10 cellular contexts compared by ENCODE assay signal in genomic region chr10:88865281-88865876, GRCh38. TPM values are rescaled to one million over a fixed set of nuclear protein-coding genes. Genes with fewer than 3 reads are reported as not detected.
DNase-seq lines count a peak whose midpoint lies in the region; ATAC-seq, FAIRE-seq and TF ChIP-seq lines count a peak whose summit lies in the region.
"Had no signal": no experiment of that assay in that cellular context is flagged by ENCODE, and none has a peak within 500 bp of the region (broad histone marks: within the 10 kb centered on the region; RNA-seq: fewer than 3 reads in every experiment).

No MANE protein-coding gene starts in this region.

- 57% methylated on average over 4 of the region's 4 CpGs for WGBS in GM12878 (ENCODE audit: insufficient coverage, insufficient replicate concordance, low lambda C conversion rate, missing lambda C conversion rate)
- WGBS in pancreas, 2 donors, result 79 to 81% methylated on average over 4 of the region's 4 CpGs
- 85 to 89% (median 87%) methylated on average over 4 of the region's 4 CpGs for whole genome bisulfite sequencing in spleen, 5 donors

- no peak for TF ChIP-seq CTCF in GM12865 (IDR thresholded peaks at IDR 0.05; ENCODE audit: insufficient read depth, low read depth, low read length, missing control alignments)
- peak; percentile 24; the same call in 1 of the 2 replicates for TF ChIP-seq CTCF in LNCaP clone FGC (IDR thresholded peaks at IDR 0.05; ENCODE audit: control insufficient read depth, extremely low read depth, insufficient read depth)
- TF ChIP-seq CTCF in GM12878 (IDR thresholded peaks at IDR 0.05 in 2 of 3, conservative IDR thresholded peaks at IDR 0.05 in 1 of 3; ENCODE audit: control insufficient read depth in 2 of 3, extremely low read depth in 1 of 3, insufficient read depth in 1 of 3, low read depth in 3 of 3, low read length in 3 of 3), result peak in 2 of 3 experiments; percentile 24 to 38; a peak in 3 of 6 replicates
- peak in 1 of 4 donors; percentile 31 for TF ChIP-seq CTCF in pancreas (IDR thresholded peaks at IDR 0.05)
- peak in 3 of 11 experiments; percentile 29 to 37 (median 32) for TF ChIP-seq CTCF in spleen (IDR thresholded peaks at IDR 0.05 in 8 of 11, conservative IDR thresholded peaks at IDR 0.05 in 3 of 11)

- BruUV-seq in GM12878 (replicated peaks; lab: Mats Ljungman, UMichigan), result no TSS peak

- no peaks in the 10 kb centered on the region for H3K79me2 ChIP-seq in GM12878 (ENCODE audit: control insufficient read depth, insufficient read depth, low read length)

- in situ Hi-C loops in GM12878 (cut with MboI), result no loop called here

- peak; percentile 63; the same call in 2 of the 3 replicates for ATAC-seq in GM12878
- peak; percentile 53 to 86 (median 81) for ATAC-seq in pancreas
- ATAC-seq in GM21515 (IDR thresholded peaks at IDR 0.05; ENCODE audit: unreplicated experiment), result no peak
- ATAC-seq: stimulated activated naive CD8-positive, alpha-beta T cell treated with anti-CD3 and anti-CD28 coated beads, Interleukin-15, amount 100 ng/mL, for 72 hours had no signal

- POLR2A ChIA-PET in GM12878 (lab: Charles Lee), result interaction anchor here (0.5 to 1.1 kb wide), 2 partner anchors 29 to 175 kb away, joined by 3 read pairs; no protein-coding TSS in a partner anchor

- H4K20me1 ChIP-seq in GM12878 (ENCODE audit: control insufficient read depth, insufficient read depth), result no peaks in the 10 kb centered on the region

- RAD21 ChIA-PET in GM12878 (lab: Charles Lee; ENCODE audit: unreplicated experiment), result interaction anchor here (1.0 to 2.3 kb wide), 4 partner anchors 22 to 67 kb away, joined by 3 to 18 read pairs (median 8); no protein-coding TSS in a partner anchor

- DNase-seq in GM12865 (ENCODE audit: low read depth) (peak; percentile 31), LNCaP clone FGC (ENCODE audit: low read depth) (no peak), GM12878 (ENCODE audit: low read depth, low spot score) (no peak), pancreas (no peak), cerebellar cortex (ENCODE audit: low spot score) (no peak), spleen (no peak)
- DNase-seq: stimulated activated naive CD8-positive, alpha-beta T cell treated with anti-CD3 and anti-CD28 coated beads, Interleukin-15, amount 100 ng/mL, for 72 hours had no signal

- no peak overlapping the region for H3K9ac ChIP-seq in GM12878 (ENCODE audit: control insufficient read depth, insufficient read depth, low read length)
- H3K9ac ChIP-seq: KMS-11 had no signal

- intact Hi-C loops in GM12878 (cut with micrococcal nuclease; ENCODE audit: unreplicated experiment) (loop anchor here (1.0 kb wide), 1 partner anchor 30 kb away; no protein-coding TSS in a partner anchor), pancreas (cut with DNase I) (no loop called here), spleen (cut with DNase I; ENCODE audit: low total_unique reads) (no loop called here)

- H3K4me3 ChIP-seq in GM12865 (ENCODE audit: low read depth, low read length) (no peak overlapping the region), LNCaP clone FGC (ENCODE audit: low read depth, low read length) (no peak overlapping the region), GM12878 (no peak overlapping the region), pancreas (no peak overlapping the region), spleen (no peak overlapping the region)

- FAIRE-seq in GM12878 (lab: Jason Lieb, UNC) (no peak), pancreas (lab: Jason Lieb, UNC) (no peak)
- FAIRE-seq: islet of Langerhans had no signal

- H3K36me3 ChIP-seq in GM12878 (ENCODE audit: control insufficient read depth in 2 of 2, insufficient read depth in 2 of 2, low read length in 1 of 2) (no peaks in the 10 kb centered on the region), pancreas (no peaks in the 10 kb centered on the region), spleen (no peaks in the 10 kb centered on the region)

- H3K4me2 ChIP-seq in GM12878 (ENCODE audit: control insufficient read depth, insufficient read depth), result no peak overlapping the region
- H3K4me2 ChIP-seq: KMS-11 had no signal

- peak; percentile 55; the same call in 1 of the 2 replicates for TF ChIP-seq RAD21 in GM12878 (IDR thresholded peaks at IDR 0.05; ENCODE audit: insufficient read depth, low read depth, low read length)

- H3K4me1 ChIP-seq in GM12878 (ENCODE audit: control insufficient read depth, insufficient read depth, low read length) (no peaks in the 10 kb centered on the region), pancreas (no peaks in the 10 kb centered on the region), spleen (peaks cover 0 to 11% (median 2%) of the 10 kb centered on the region in 6 donors)

- CTCF ChIA-PET in GM12878 (lab: Yijun Ruan, JAX), result interaction anchor here (0.6 to 11.9 kb wide), 13 partner anchors 12 to 299 kb away, joined by 3 to 160 read pairs (median 4); no protein-coding TSS in a partner anchor

- TF ChIP-seq EP300 in GM12878 (IDR thresholded peaks at IDR 0.05; ENCODE audit: borderline replicate concordance in 1 of 2, control insufficient read depth in 1 of 2, low read depth in 2 of 2, low read length in 2 of 2), result no peak

- H3K27me3 ChIP-seq in GM12878 (replicated peaks in 1 of 2; ENCODE audit: control insufficient read depth in 2 of 2, insufficient read depth in 2 of 2, low read length in 1 of 2), result no peaks in the 10 kb centered on the region
- no peaks in the 10 kb centered on the region for H3K27me3 ChIP-seq in pancreas
- no peaks in the 10 kb centered on the region for H3K27me3 ChIP-seq in spleen (replicated peaks in 1 of 7)

- H3K27ac ChIP-seq in GM12878 (ENCODE audit: control insufficient read depth, insufficient read depth) (no peak overlapping the region), pancreas (no peak overlapping the region), spleen (no peak overlapping the region)
- H3K27ac ChIP-seq: KMS-11 had no signal

- H3K9me3 ChIP-seq in GM12878 (replicated peaks; ENCODE audit: control insufficient read depth, insufficient read depth, low read length) (no peaks in the 10 kb centered on the region), pancreas (no peaks in the 10 kb centered on the region), spleen (no peaks in the 10 kb centered on the region)

- TF ChIP-seq POLR2A in GM12878 (IDR thresholded peaks at IDR 0.05; ENCODE audit: low read depth, low read length), result no peak
- TF ChIP-seq POLR2A in spleen (IDR thresholded peaks at IDR 0.05), result no peak

- H2AFZ ChIP-seq in GM12878 (ENCODE audit: control insufficient read depth, low read depth, low read length), result no peak overlapping the region

- SMC1A ChIA-PET in GM12878 (lab: Charles Lee; ENCODE audit: uncharacterized antibody, unreplicated experiment), result interaction anchor here (0.8 to 7.2 kb wide), 6 partner anchors 9 to 137 kb away, joined by 3 to 82 read pairs (median 5); no protein-coding TSS in a partner anchor

TF ChIP-seq in GM12878, 131 proteins besides CTCF, POLR2A, EP300 and RAD21:
- TF ChIP-seq SPI1 (IDR thresholded peaks at IDR 0.05; ENCODE audit: borderline replicate concordance, insufficient read depth, low read depth, low read length) (no peak), SMC3 (IDR thresholded peaks at IDR 0.05; ENCODE audit: borderline replicate concordance, low read length) (peak; percentile 63)

RNA-seq across cellular contexts. Expression of gene ANKRD22, which starts 13.7 kb away (rescaled TPM):
- not detected in 2 replicates for total RNA-seq in GM12878 (2013; cell fraction: nucleolus; rRNA removed)
- total RNA-seq in GM12878 (2014; rRNA removed) (0.54 and 0.62 TPM in 2 replicates), GM12878 (2014; rRNA removed; fragmentation: Illumina TruSeq; extraction: Trizol) (0.51 and 0.98 TPM in 2 replicates), GM12878 (2021) (0.48 and 0.56 TPM in 2 replicates), pancreas (10 to 100 TPM in 1 of 6 donors, 1 to 10 TPM in 5; 2.3 to 17.4 (median 4.3) TPM), spleen (10 to 100 TPM in 1 of 7 donors, 1 to 10 TPM in 6; 4.8 to 11.5 (median 7.7) TPM)
- 0.16 TPM for polyA plus RNA-seq in GM12878 (2011; ENCODE audit: low read depth)
- polyA plus RNA-seq in GM12878 (2011; rRNA removed) (0.52 and 0.59 TPM in 2 replicates), GM12878 (2014; fragmentation: Illumina TruSeq; extraction: Trizol) (0.95 and 1.1 TPM in 2 replicates), GM12878 (2014; fragmentation: Nextera tagmentation; extraction: Ambion mirVana) (1 to 10 TPM in 1 of 2 experiments, under 1 TPM in 1; 0.92 to 1.3 TPM), GM12878 (2014; rRNA removed) (0.59 and 0.96 TPM in 2 replicates), GM12878 (2016; fragmentation: Nextera tagmentation; extraction: Ambion mirVana) (under 1 TPM; 0.30 to 0.79 TPM), pancreas (1 to 10 TPM; 3.4 to 3.6 TPM), spleen (1 to 10 TPM; 2.2 to 7.5 (median 2.6) TPM)
- polyA plus RNA-seq in GM12878 (2011; cell fraction: cytosol; rRNA removed), result 0.17 and 0.22 TPM in 2 replicates
- polyA plus RNA-seq in GM12878 (2011; cell fraction: nucleus; rRNA removed), result 0.16 TPM in 1 of 2 replicates, not detected in the other
- polyA plus RNA-seq in GM12878 (2012), result 0.08 and 0.16 TPM in 2 replicates
- 0.15 TPM in 1 of 2 replicates, not detected in the other for polyA minus RNA-seq in GM12878 (2011; rRNA and poly(A)+ RNA removed)
- not detected in 2 replicates for polyA minus RNA-seq in GM12878 (2011; cell fraction: cytosol; rRNA and poly(A)+ RNA removed)
- not detected in 2 replicates for polyA minus RNA-seq in GM12878 (2011; cell fraction: nucleus; rRNA and poly(A)+ RNA removed)

RNA-seq across cellular contexts. Expression of gene STAMBPL1, which starts 14.7 kb away (rescaled TPM):
- 253 and 256 TPM in 2 replicates for total RNA-seq in GM12878 (2013; cell fraction: nucleolus; rRNA removed)
- total RNA-seq in GM12878 (2014; rRNA removed) (44.1 and 48.9 TPM in 2 replicates), GM12878 (2014; rRNA removed; fragmentation: Illumina TruSeq; extraction: Trizol) (28.8 and 29.0 TPM in 2 replicates), GM12878 (2021) (24.8 and 26.3 TPM in 2 replicates), pancreas (1 to 10 TPM; 1.2 to 3.5 (median 2.3) TPM), spleen (10 to 100 TPM; 19.1 to 49.4 (median 27.9) TPM)
- polyA plus RNA-seq in GM12878 (2011; ENCODE audit: low read depth), result 5.7 TPM
- polyA plus RNA-seq in GM12878 (2011; rRNA removed) (42.1 and 55.8 TPM in 2 replicates), GM12878 (2014; fragmentation: Illumina TruSeq; extraction: Trizol) (24.5 and 29.6 TPM in 2 replicates), GM12878 (2014; fragmentation: Nextera tagmentation; extraction: Ambion mirVana) (10 to 100 TPM in 1 of 2 experiments, 1 to 10 TPM in 1; 7.5 to 13.0 TPM), GM12878 (2014; rRNA removed) (21.2 and 29.6 TPM in 2 replicates), GM12878 (2016; fragmentation: Nextera tagmentation; extraction: Ambion mirVana) (10 to 100 TPM; 21.0 to 21.5 TPM), pancreas (1 to 10 TPM; 2.2 to 2.7 TPM), spleen (10 to 100 TPM in 2 of 3 donors, 1 to 10 TPM in 1; 6.2 to 13.6 (median 10.7) TPM)
- polyA plus RNA-seq in GM12878 (2011; cell fraction: cytosol; rRNA removed), result 24.9 and 36.8 TPM in 2 replicates
- 48.4 and 51.8 TPM in 2 replicates for polyA plus RNA-seq in GM12878 (2011; cell fraction: nucleus; rRNA removed)
- polyA plus RNA-seq in GM12878 (2012), result 9.4 and 15.2 TPM in 2 replicates
- polyA minus RNA-seq in GM12878 (2011; rRNA and poly(A)+ RNA removed), result 28.0 and 32.3 TPM in 2 replicates
- polyA minus RNA-seq in GM12878 (2011; cell fraction: cytosol; rRNA and poly(A)+ RNA removed), result 9.8 and 14.3 TPM in 2 replicates
- polyA minus RNA-seq in GM12878 (2011; cell fraction: nucleus; rRNA and poly(A)+ RNA removed), result 60.7 and 118 TPM in 2 replicates

Comparison
In these comparisons a context has a peak if more than half of its experiments do, and no peak if none do; other contexts are left out.
1. RNA of gene STAMBPL1, which starts 14.7 kb away (total RNA-seq): 24.8 to 256 TPM in GM12878 and 19.1 to 49.4 TPM in spleen; 1.2 to 3.5 TPM in pancreas; every median in the first group is over 4 times any median in the second.